ENCODE assay signal across 2 cellular contexts in the genomic region with DNA sequence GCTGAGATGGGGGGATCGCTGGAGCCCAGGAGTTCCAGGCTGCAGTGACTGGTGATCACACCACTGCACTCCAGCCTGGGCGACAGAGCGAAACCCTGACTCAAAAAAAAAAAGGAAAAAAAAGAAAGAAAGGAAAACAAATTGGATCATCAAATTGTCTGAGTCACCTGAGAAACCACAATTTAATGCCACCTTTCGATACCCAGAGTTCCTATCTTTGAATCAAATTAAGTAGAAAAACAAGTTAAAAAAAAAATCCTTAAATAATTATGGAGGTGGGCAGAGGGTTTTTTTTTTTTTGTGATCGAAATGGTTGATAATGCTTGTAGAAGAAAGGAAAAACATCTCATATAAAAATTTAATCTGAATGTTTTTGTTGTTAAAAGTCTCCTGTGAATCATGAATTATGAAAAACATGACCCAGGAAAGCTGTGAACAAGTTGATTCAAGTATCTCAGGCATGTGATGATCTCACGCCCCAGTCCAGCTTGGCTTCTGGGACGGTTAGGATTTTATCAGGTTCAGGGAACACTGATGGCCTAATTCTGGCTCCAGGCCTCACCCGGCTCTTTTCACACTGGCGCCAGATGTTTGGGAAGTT.
TF ChIP-seq lines count a peak whose summit lies in the region.

No MANE protein-coding gene starts in this region.

TF ChIP-seq in liver, 16 proteins besides CTCF, POLR2A, EP300 and RAD21:
- peak; percentile 48 for TF ChIP-seq REST (IDR thresholded peaks at IDR 0.05)
- TF ChIP-seq, protein P1, sequence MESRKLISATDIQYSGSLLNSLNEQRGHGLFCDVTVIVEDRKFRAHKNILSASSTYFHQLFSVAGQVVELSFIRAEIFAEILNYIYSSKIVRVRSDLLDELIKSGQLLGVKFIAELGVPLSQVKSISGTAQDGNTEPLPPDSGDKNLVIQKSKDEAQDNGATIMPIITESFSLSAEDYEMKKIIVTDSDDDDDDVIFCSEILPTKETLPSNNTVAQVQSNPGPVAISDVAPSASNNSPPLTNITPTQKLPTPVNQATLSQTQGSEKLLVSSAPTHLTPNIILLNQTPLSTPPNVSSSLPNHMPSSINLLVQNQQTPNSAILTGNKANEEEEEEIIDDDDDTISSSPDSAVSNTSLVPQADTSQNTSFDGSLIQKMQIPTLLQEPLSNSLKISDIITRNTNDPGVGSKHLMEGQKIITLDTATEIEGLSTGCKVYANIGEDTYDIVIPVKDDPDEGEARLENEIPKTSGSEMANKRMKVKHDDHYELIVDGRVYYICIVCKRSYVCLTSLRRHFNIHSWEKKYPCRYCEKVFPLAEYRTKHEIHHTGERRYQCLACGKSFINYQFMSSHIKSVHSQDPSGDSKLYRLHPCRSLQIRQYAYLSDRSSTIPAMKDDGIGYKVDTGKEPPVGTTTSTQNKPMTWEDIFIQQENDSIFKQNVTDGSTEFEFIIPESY (IDR thresholded peaks at IDR 0.05): no peak

TF ChIP-seq in HepG2, 621 proteins besides CTCF, POLR2A, EP300 and RAD21 (continued from another document):
- TF ChIP-seq FOXM1 (CRISPR knock-in tag; IDR thresholded peaks at IDR 0.05) (no peak), PRPF4 (IDR thresholded peaks at IDR 0.05; ENCODE audit: low read depth, low read length, poor library complexity, severe bottlenecking) (no peak), ZNF513 (CRISPR knock-in tag; conservative IDR thresholded peaks at IDR 0.05) (no peak), HOXA5 (CRISPR knock-in tag; IDR thresholded peaks at IDR 0.05) (no peak), CENPT (CRISPR knock-in tag; IDR thresholded peaks at IDR 0.05; ENCODE audit: low read depth) (no peak), ZNF331 (CRISPR knock-in tag; IDR thresholded peaks at IDR 0.05) (no peak), CBX5 (CRISPR knock-in tag; IDR thresholded peaks at IDR 0.05; ENCODE audit: borderline replicate concordance) (no peak), JDP2 (CRISPR knock-in tag; IDR thresholded peaks at IDR 0.05; ENCODE audit: borderline replicate concordance) (no peak), ZSCAN9 (CRISPR knock-in tag; IDR thresholded peaks at IDR 0.05; ENCODE audit: borderline replicate concordance) (no peak), FOSL1 (CRISPR knock-in tag; IDR thresholded peaks at IDR 0.05; ENCODE audit: borderline replicate concordance) (no peak), CC2D1A (CRISPR knock-in tag; IDR thresholded peaks at IDR 0.05) (no peak), KAT2B (IDR thresholded peaks at IDR 0.05; ENCODE audit: borderline replicate concordance, low read depth, low read length) (no peak), ZNF263 (CRISPR knock-in tag; IDR thresholded peaks at IDR 0.05) (no peak), USF2 (IDR thresholded peaks at IDR 0.05; ENCODE audit: low read depth, low read length) (no peak), USF2 (CRISPR knock-in tag; IDR thresholded peaks at IDR 0.05; ENCODE audit: borderline replicate concordance) (no peak)
